ENCODE assay signal across 19 cellular contexts in the genomic region with DNA sequence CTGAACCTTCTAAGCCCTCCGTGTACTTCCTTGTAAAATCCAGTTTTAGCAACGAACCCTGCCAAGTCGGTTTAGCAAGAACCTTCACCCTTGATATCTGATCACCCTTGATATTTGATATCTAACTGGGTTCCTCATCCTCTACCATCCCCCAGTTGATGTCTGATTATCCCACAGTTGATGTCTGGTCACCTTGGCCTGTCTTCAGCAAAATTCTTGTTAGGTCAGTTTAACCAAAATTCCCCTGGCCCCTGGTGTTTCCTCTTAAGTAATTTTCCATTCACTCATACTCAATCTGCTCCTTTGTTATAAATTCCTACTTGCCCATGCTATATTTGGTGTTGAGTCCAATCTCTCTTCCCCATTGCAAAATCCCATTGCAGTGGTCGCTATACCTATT.
A peak's percentile ranks its signal among the peaks of the same experiment; 100 is the strongest.
DNase-seq lines count a peak whose midpoint lies in the region; ATAC-seq and TF ChIP-seq lines count a peak whose summit lies in the region.
"Had no signal": no experiment of that assay in that cellular context is flagged by ENCODE, and none has a peak within 500 bp of the region (broad histone marks: within the 10 kb centered on the region; RNA-seq: fewer than 3 reads in every experiment).

No MANE protein-coding gene starts in this region.

- CTCF ChIA-PET in PC-3 (lab: Charles Lee) = no interaction called here

- DNase-seq in EH (ENCODE audit: low read depth) (peak; percentile 29), PC-3 (peak; percentile 83), epithelial cell of esophagus (ENCODE audit: low read depth) (peak; percentile 2), skeletal muscle cell (ENCODE audit: low read depth) (peak; percentile 1), brain microvascular endothelial cell (no peak), chondrocyte (ENCODE audit: low spot score) (no peak)
- no peak for DNase-seq in activated naive CD8-positive, alpha-beta T cell treated with anti-CD3 and anti-CD28 coated beads, Interleukin-2, amount 50 U/mL, for 24 hours
- DNase-seq: ACHN; Caco-2; CD4-positive, CD25-positive, alpha-beta regulatory T cell; DMS79 treated with DMSO at 0.1 percent for 48 hours; GM23248; KBM-7; NCI-H1436; NCI-H2081; NCI-H524; SJCRH30 had no signal

- H3K4me1 Mint-ChIP-seq in activated naive CD8-positive, alpha-beta T cell treated with anti-CD3 and anti-CD28 coated beads, Interleukin-2, amount 50 U/mL, for 24 hours = no peaks in the 10 kb centered on the region
- peaks cover 10% of the 10 kb centered on the region for H3K4me1 Mint-ChIP-seq in chondrocyte (ENCODE audit: low read depth)
- H3K4me1 Mint-ChIP-seq: B cell; CD4-positive, CD25-positive, alpha-beta regulatory T cell had no signal

- in situ Hi-C loops in brain microvascular endothelial cell (cut with HindIII; ENCODE audit: low pct_ligation_motif_present, low sequenced_read_pairs) = no loop called here

- no peaks in the 10 kb centered on the region for H3K27me3 Mint-ChIP-seq in activated naive CD8-positive, alpha-beta T cell treated with anti-CD3 and anti-CD28 coated beads, Interleukin-2, amount 50 U/mL, for 24 hours
- H3K27me3 Mint-ChIP-seq in chondrocyte (ENCODE audit: low read depth) = no peaks in the 10 kb centered on the region
- H3K27me3 Mint-ChIP-seq: B cell; CD4-positive, CD25-positive, alpha-beta regulatory T cell had no signal

- H3K4me2 ChIP-seq in PC-3 (ENCODE audit: low read length) = peak overlapping the region; percentile 45

- no peaks in the 10 kb centered on the region for H3K9me2 ChIP-seq in PC-3 (replicated peaks; ENCODE audit: low read length)

- no peak overlapping the region for H3K27ac Mint-ChIP-seq in activated naive CD8-positive, alpha-beta T cell treated with anti-CD3 and anti-CD28 coated beads, Interleukin-2, amount 50 U/mL, for 24 hours
- H3K27ac Mint-ChIP-seq in chondrocyte (ENCODE audit: unreplicated experiment) = no peak overlapping the region
- H3K27ac Mint-ChIP-seq: B cell; CD4-positive, CD25-positive, alpha-beta regulatory T cell had no signal

- H3F3A ChIP-seq in PC-3 (ENCODE audit: low read length, unreplicated experiment) = no peaks in the 10 kb centered on the region

- H3K9me3 Mint-ChIP-seq in activated naive CD8-positive, alpha-beta T cell treated with anti-CD3 and anti-CD28 coated beads, Interleukin-2, amount 50 U/mL, for 24 hours = no peaks in the 10 kb centered on the region
- peaks cover 2% of the 10 kb centered on the region for H3K9me3 Mint-ChIP-seq in chondrocyte (ENCODE audit: low read depth)

- H3K36me3 ChIP-seq in PC-3 (ENCODE audit: low read depth, low read length) (no peaks in the 10 kb centered on the region), brain microvascular endothelial cell (replicated peaks) (no peaks in the 10 kb centered on the region)
- H3K36me3 ChIP-seq: SJCRH30 had no signal

- no peaks in the 10 kb centered on the region for H3K9me3 ChIP-seq in PC-3 (ENCODE audit: low read length)
- H3K9me3 ChIP-seq: Caco-2, SJCRH30 had no signal

- H3K36me3 Mint-ChIP-seq in activated naive CD8-positive, alpha-beta T cell treated with anti-CD3 and anti-CD28 coated beads, Interleukin-2, amount 50 U/mL, for 24 hours (ENCODE audit: low read depth) = no peaks in the 10 kb centered on the region
- H3K36me3 Mint-ChIP-seq in chondrocyte (ENCODE audit: low read depth) = no peaks in the 10 kb centered on the region
- H3K36me3 Mint-ChIP-seq: CD4-positive, CD25-positive, alpha-beta regulatory T cell had no signal

- H3K79me2 ChIP-seq in PC-3 (ENCODE audit: low read length) = no peaks in the 10 kb centered on the region

- POLR2A ChIA-PET in PC-3 (lab: Charles Lee; ENCODE audit: unreplicated experiment) = no interaction called here

- H3K4me3 ChIP-seq in PC-3 (ENCODE audit: low read length) (no peak overlapping the region), epithelial cell of esophagus (ENCODE audit: low read length) (no peak overlapping the region), skeletal muscle cell (ENCODE audit: low read depth, low read length) (no peak overlapping the region), brain microvascular endothelial cell (ENCODE audit: low read depth, low read length) (no peak overlapping the region)
- H3K4me3 ChIP-seq: GM23248, SJCRH30 had no signal

- BruUV-seq in PC-3 (replicated peaks; lab: Mats Ljungman, UMichigan) = no TSS peak

- peaks cover 46% of the 10 kb centered on the region for H3K4me1 ChIP-seq in PC-3 (ENCODE audit: insufficient read depth, low read length)
- H3K4me1 ChIP-seq: Caco-2, SJCRH30 had no signal

- intact Hi-C loops in PC-3 (cut with micrococcal nuclease) = no loop called here

- TF ChIP-seq CTCF in PC-3 (conservative IDR thresholded peaks at IDR 0.05; ENCODE audit: low read depth, low read length) (no peak), epithelial cell of esophagus (IDR thresholded peaks at IDR 0.05; ENCODE audit: insufficient read depth, low read depth, low read length, missing control alignments) (no peak), brain microvascular endothelial cell (IDR thresholded peaks at IDR 0.05; ENCODE audit: low read depth, low read length, missing control alignments) (no peak), chondrocyte (IDR thresholded peaks at IDR 0.05) (no peak)

- no peak overlapping the region for H3K9ac ChIP-seq in PC-3 (ENCODE audit: low read length)
- H3K9ac ChIP-seq: GM23248 had no signal

- H3K27ac ChIP-seq in PC-3 (ENCODE audit: low read length) (peak overlapping the region; percentile 77), brain microvascular endothelial cell (no peak overlapping the region)
- H3K27ac ChIP-seq: GM23248, RWPE1, SJCRH30 had no signal

- H3K27me3 ChIP-seq in PC-3 (ENCODE audit: low read length) (no peaks in the 10 kb centered on the region), brain microvascular endothelial cell (replicated peaks) (no peaks in the 10 kb centered on the region)
- H3K27me3 ChIP-seq: SJCRH30 had no signal

- peak overlapping the region; percentile 43 for H2AFZ ChIP-seq in PC-3 (ENCODE audit: low read length)
- H2AFZ ChIP-seq: GM23248 had no signal

- H4K20me1 ChIP-seq in PC-3 (ENCODE audit: low read length) = no peaks in the 10 kb centered on the region

- peak; percentile 31 for ATAC-seq in PC-3
- no peak for ATAC-seq in activated naive CD8-positive, alpha-beta T cell treated with anti-CD3 and anti-CD28 coated beads, Interleukin-2, amount 50 U/mL, for 24 hours

- no peak overlapping the region for H3K4me3 Mint-ChIP-seq in activated naive CD8-positive, alpha-beta T cell treated with anti-CD3 and anti-CD28 coated beads, Interleukin-2, amount 50 U/mL, for 24 hours
- no peak overlapping the region for H3K4me3 Mint-ChIP-seq in chondrocyte (ENCODE audit: unreplicated experiment)
- H3K4me3 Mint-ChIP-seq: B cell; CD4-positive, CD25-positive, alpha-beta regulatory T cell had no signal

Comparison
In these comparisons a context has a peak if more than half of its experiments do, and no peak if none do; other contexts are left out.
1. DNase-seq: peak in EH (single experiment), PC-3 (single experiment), epithelial cell of esophagus (single experiment) and skeletal muscle cell (single experiment); none in brain microvascular endothelial cell (single experiment), activated naive CD8-positive, alpha-beta T cell treated with anti-CD3 and anti-CD28 coated beads, Interleukin-2, amount 50 U/mL, for 24 hours (single experiment) and chondrocyte (single experiment).